ENCODE assay signal across 1 cellular context in the genomic region with DNA sequence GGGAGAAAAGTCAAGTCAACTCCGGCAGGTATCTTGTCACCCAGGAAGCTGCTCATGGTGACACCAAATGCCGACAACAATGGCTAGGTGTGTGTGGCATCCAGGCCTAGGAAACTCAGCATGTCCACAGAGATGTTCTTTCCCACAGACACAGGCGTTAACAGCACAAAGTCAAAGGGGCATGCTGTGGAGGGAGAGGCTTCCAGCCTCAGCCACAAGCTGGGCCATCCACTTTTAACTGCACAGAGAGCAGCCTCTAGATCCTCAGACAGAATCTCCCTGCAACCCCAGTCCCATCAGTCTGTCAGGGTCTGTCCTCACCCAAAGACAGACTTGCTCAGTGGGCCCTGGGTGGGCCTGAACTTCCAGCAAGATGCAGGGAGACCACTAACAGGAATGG.
TF ChIP-seq lines count a peak whose summit lies in the region.

No MANE protein-coding gene starts in this region.

TF ChIP-seq in IMR-90, 13 proteins besides CTCF, POLR2A, EP300 and RAD21:
- TF ChIP-seq, protein P1, sequence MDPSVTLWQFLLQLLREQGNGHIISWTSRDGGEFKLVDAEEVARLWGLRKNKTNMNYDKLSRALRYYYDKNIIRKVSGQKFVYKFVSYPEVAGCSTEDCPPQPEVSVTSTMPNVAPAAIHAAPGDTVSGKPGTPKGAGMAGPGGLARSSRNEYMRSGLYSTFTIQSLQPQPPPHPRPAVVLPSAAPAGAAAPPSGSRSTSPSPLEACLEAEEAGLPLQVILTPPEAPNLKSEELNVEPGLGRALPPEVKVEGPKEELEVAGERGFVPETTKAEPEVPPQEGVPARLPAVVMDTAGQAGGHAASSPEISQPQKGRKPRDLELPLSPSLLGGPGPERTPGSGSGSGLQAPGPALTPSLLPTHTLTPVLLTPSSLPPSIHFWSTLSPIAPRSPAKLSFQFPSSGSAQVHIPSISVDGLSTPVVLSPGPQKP (IDR thresholded peaks at IDR 0.05; ENCODE audit: borderline replicate concordance, low read depth, low read length): no peak
- TF ChIP-seq, protein P2, sequence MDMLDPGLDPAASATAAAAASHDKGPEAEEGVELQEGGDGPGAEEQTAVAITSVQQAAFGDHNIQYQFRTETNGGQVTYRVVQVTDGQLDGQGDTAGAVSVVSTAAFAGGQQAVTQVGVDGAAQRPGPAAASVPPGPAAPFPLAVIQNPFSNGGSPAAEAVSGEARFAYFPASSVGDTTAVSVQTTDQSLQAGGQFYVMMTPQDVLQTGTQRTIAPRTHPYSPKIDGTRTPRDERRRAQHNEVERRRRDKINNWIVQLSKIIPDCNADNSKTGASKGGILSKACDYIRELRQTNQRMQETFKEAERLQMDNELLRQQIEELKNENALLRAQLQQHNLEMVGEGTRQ (IDR thresholded peaks at IDR 0.05; ENCODE audit: low read depth, low read length): no peak
- TF ChIP-seq CHD1 (IDR thresholded peaks at IDR 0.05; ENCODE audit: low read depth, low read length) (no peak), MAZ (IDR thresholded peaks at IDR 0.05; ENCODE audit: borderline replicate concordance, low read depth, low read length) (no peak), MXI1 (IDR thresholded peaks at IDR 0.05; ENCODE audit: borderline replicate concordance, low read depth, low read length) (no peak), FOS (IDR thresholded peaks at IDR 0.05; ENCODE audit: low read depth, low read length) (no peak), CEBPB (IDR thresholded peaks at IDR 0.05; ENCODE audit: low read depth, low read length) (no peak), RCOR1 (IDR thresholded peaks at IDR 0.05; ENCODE audit: insufficient replicate concordance, low read length) (no peak), MAFK (IDR thresholded peaks at IDR 0.05; ENCODE audit: low read depth, low read length) (no peak), RFX5 (IDR thresholded peaks at IDR 0.05; ENCODE audit: low read depth, low read length) (no peak), NFE2L2 (IDR thresholded peaks at IDR 0.05; ENCODE audit: low read depth, low read length) (no peak), SMC3 (IDR thresholded peaks at IDR 0.05; ENCODE audit: low read depth, low read length) (no peak), BHLHE40 (IDR thresholded peaks at IDR 0.05; ENCODE audit: low read depth, low read length) (no peak)
